In the genomic region with DNA sequence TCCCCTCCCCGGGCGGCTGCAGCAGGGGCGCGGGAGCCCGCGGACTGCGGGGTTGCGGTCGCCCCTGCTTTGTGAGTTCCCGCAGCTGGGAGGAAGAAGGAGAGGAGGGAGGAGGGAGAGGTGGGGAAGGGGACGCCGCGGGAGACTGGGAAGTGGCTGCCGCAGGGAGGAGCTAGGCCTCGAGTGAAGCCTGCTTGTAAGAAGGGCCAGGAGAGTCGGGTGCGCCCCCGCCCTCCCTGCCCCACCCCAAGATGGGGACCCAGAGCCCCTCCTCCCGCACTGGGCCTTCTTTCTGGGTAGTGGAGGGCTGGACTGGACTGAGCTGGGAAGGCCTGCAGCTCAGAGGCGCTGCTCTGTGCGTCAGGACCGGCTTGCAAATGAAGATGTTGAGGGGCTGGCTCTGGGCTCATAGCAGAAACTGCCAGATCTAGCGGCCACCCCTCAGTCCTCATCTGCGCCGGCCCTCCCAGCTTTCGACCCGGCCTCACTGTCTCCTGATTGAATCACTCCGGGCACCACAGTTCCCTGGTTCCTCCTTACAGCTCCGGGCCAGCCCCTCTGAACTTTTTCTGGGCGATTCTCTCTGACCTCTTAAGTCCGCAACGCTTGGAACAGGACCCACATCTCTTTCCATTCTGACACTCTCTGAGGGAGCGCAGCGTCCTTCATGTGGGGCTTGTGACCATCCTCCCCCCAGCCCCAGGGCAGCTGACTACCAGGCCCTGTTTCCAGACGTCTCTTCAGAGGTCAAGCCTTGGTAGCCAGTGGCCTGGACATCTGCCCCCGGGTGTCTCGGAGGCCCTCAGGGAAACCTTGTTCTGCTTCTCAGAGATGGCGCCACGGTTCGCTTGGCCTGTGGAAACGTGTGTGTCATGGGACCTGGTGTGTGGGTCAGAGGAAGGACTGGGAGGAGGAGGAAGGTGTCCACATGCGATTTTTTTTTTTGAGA, we compare ENCODE assay signal across 8 cellular contexts. TPM values are rescaled to one million over a fixed set of nuclear protein-coding genes. Genes with fewer than 3 reads are reported as not detected.
DNase-seq lines count a peak whose midpoint lies in the region; ATAC-seq, FAIRE-seq and TF ChIP-seq lines count a peak whose summit lies in the region.

No MANE protein-coding gene starts in this region.

- no peak for FAIRE-seq in kidney (lab: Jason Lieb, UNC)

- BruUV-seq in Panc1 (replicated peaks; lab: Mats Ljungman, UMichigan) = no TSS peak

- intact Hi-C loops in Panc1 (cut with micrococcal nuclease; ENCODE audit: unreplicated experiment) = no loop called here
- intact Hi-C loops in colonic mucosa (cut with DNase I) = loop anchor here (5.0 kb wide), 1 partner anchor 37 kb away; no protein-coding TSS in a partner anchor
- intact Hi-C loops in kidney (cut with DNase I) = no loop called here

- DNase-seq in Panc1 (ENCODE audit: low read depth, low spot score) (no peak), colonic mucosa (peak; percentile 41), kidney (peak; percentile 95), SW 1271 (lab: John Stamatoyannopoulos, UW) (no peak), mesenteric fat pad (ENCODE audit: low spot score) (no peak)

- H3K36me3 ChIP-seq in BLaER1 (no peaks in the 10 kb centered on the region), Panc1 (ENCODE audit: control insufficient read depth, insufficient read depth, low read length) (no peaks in the 10 kb centered on the region), colonic mucosa (no peaks in the 10 kb centered on the region), kidney (ENCODE audit: control insufficient read depth in 1 of 2, insufficient read depth in 2 of 2, low read length in 2 of 2) (no peaks in the 10 kb centered on the region)

- no peak for TF ChIP-seq CTCF in Panc1 (IDR thresholded peaks at IDR 0.05)
- TF ChIP-seq CTCF in colonic mucosa (IDR thresholded peaks at IDR 0.05) = no peak
- no peak for TF ChIP-seq CTCF in kidney (IDR thresholded peaks at IDR 0.05; ENCODE audit: borderline replicate concordance, extremely low read depth, insufficient read depth)

- peaks cover 44% of the 10 kb centered on the region for H3K4me1 ChIP-seq in BLaER1
- peaks cover 5% of the 10 kb centered on the region; the same call in 1 of the 2 replicates for H3K4me1 ChIP-seq in Panc1 (ENCODE audit: control insufficient read depth, insufficient read depth, low read length)
- H3K4me1 ChIP-seq in colonic mucosa = no peaks in the 10 kb centered on the region
- H3K4me1 ChIP-seq in kidney (ENCODE audit: control insufficient read depth in 1 of 2, insufficient read depth in 1 of 2, low read depth in 1 of 2, low read length in 2 of 2) = peaks cover 0 to 8% of the 10 kb centered on the region in 2 donors

- peak; percentile 4 for ATAC-seq in GM21423 (IDR thresholded peaks at IDR 0.05; ENCODE audit: unreplicated experiment)
- peak; percentile 61 for ATAC-seq in Panc1

- peak overlapping the region; percentile 95 for H3K9ac ChIP-seq in BLaER1
- peak overlapping the region; percentile 72 to 96 for H3K9ac ChIP-seq in colonic mucosa (ENCODE audit: low read depth in 2 of 2, low read length in 2 of 2)
- peak overlapping the region; percentile 35 to 87 for H3K9ac ChIP-seq in kidney (ENCODE audit: low read length in 2 of 2)

- H3K4me2 ChIP-seq in BLaER1 = peak overlapping the region; percentile 85

- CTCF ChIA-PET in Panc1 (lab: Charles Lee) = interaction anchor here (0.7 to 1.2 kb wide), 2 partner anchors 16 to 47 kb away, joined by 3 to 4 read pairs; no protein-coding TSS in a partner anchor

- H3K4me3 ChIP-seq in BLaER1 = peak overlapping the region; percentile 80
- peak overlapping the region; percentile 54 to 63 for H3K4me3 ChIP-seq in Panc1 (ENCODE audit: low read depth in 2 of 2, low read length in 2 of 2)
- H3K4me3 ChIP-seq in colonic mucosa = peak overlapping the region; percentile 43
- peak overlapping the region; percentile 30 to 77 for H3K4me3 ChIP-seq in kidney (ENCODE audit: low read length in 2 of 2)
- H3K4me3 ChIP-seq in skin epidermis = peak overlapping the region; percentile 45 to 69 (median 55)

- POLR2A ChIA-PET in Panc1 (lab: Charles Lee) = interaction anchor here (0.6 to 0.8 kb wide), 2 partner anchors 33 to 44 kb away, joined by 3 read pairs; no protein-coding TSS in a partner anchor

- H3K27ac ChIP-seq in BLaER1 (peak overlapping the region; percentile 97), Panc1 (ENCODE audit: low read length) (peak overlapping the region; percentile 70), colonic mucosa (peak overlapping the region; percentile 39), kidney (ENCODE audit: low read depth in 2 of 2, low read length in 2 of 2) (peak overlapping the region; percentile 93 to 94), skin epidermis (peak overlapping the region; percentile 62 to 98 (median 95))

- in situ Hi-C loops in Panc1 (cut with HindIII; ENCODE audit: low pct_unique_long_range_greater_than_20kb, low sequenced_read_pairs) = no loop called here

- no peaks in the 10 kb centered on the region for H4K20me1 ChIP-seq in BLaER1

- H3K9me3 ChIP-seq in BLaER1 = no peaks in the 10 kb centered on the region
- no peaks in the 10 kb centered on the region for H3K9me3 ChIP-seq in Panc1 (ENCODE audit: control insufficient read depth, insufficient read depth, low read depth, low read length)
- H3K9me3 ChIP-seq in colonic mucosa = no peaks in the 10 kb centered on the region
- no peaks in the 10 kb centered on the region for H3K9me3 ChIP-seq in kidney (ENCODE audit: control insufficient read depth in 1 of 2, low read length in 2 of 2)

- H3K27me3 ChIP-seq in BLaER1 (no peaks in the 10 kb centered on the region), Panc1 (ENCODE audit: control insufficient read depth, insufficient read depth, low read length) (no peaks in the 10 kb centered on the region; the same call in 1 of the 2 replicates), colonic mucosa (peaks cover 5% of the 10 kb centered on the region)

RNA-seq across cellular contexts. Expression of gene SERPINH1, which starts 21.9 kb away (rescaled TPM):
- total RNA-seq in Panc1 (2021; ENCODE audit: unreplicated experiment) (89.8 TPM), colonic mucosa (100 to 1,000 TPM in 1 of 2 donors, 10 to 100 TPM in 1; 66.3 to 136 TPM), kidney (104 TPM), mesenteric fat pad (309 TPM)
- 268 TPM for polyA plus RNA-seq in Panc1 (2012; ENCODE audit: insufficient read length)
- polyA plus RNA-seq in kidney (ENCODE audit: insufficient read depth, low read depth, low replicate concordance) = 81.1 TPM

RNA-seq across cellular contexts. Expression of gene GDPD5, which starts 58.2 kb away (rescaled TPM):
- total RNA-seq in Panc1 (2021; ENCODE audit: unreplicated experiment) (6.0 TPM), colonic mucosa (1 to 10 TPM; 2.6 to 4.1 TPM), kidney (11.4 TPM), mesenteric fat pad (46.2 TPM)
- polyA plus RNA-seq in Panc1 (2012; ENCODE audit: insufficient read length) = 7.3 TPM
- polyA plus RNA-seq in kidney (ENCODE audit: insufficient read depth, low read depth, low replicate concordance) = 3.9 TPM

Comparison
In these comparisons a context has a peak if more than half of its experiments do, and no peak if none do; other contexts are left out.
1. H3K27ac ChIP-seq: peak in every context shown above with its lines; median percentile 97 in BLaER1; 95 in skin epidermis; 94 in kidney; 70 in Panc1; 39 in colonic mucosa.
2. DNase-seq: peak in colonic mucosa (single experiment) and kidney (single experiment); none in Panc1 (single experiment), SW 1271 (0 of 2) and mesenteric fat pad (single experiment).
3. Peak in every context shown above with its lines, with median percentiles within 50 percentile points of each other: H3K4me3 ChIP-seq and H3K9ac ChIP-seq.